In genomic region chr4:70442474-70442873, GRCh38 we compare ENCODE assay signal across 1 cellular context.
TF ChIP-seq lines count a peak whose summit lies in the region.

No MANE protein-coding gene starts in this region.

TF ChIP-seq in H1, 55 proteins besides CTCF, POLR2A, EP300 and RAD21:
- TF ChIP-seq EZH2 (IDR thresholded peaks at IDR 0.05; ENCODE audit: low read depth, low read length, severe bottlenecking) (no peak), KDM5A (IDR thresholded peaks at IDR 0.05; ENCODE audit: low read length) (no peak), BACH1 (IDR thresholded peaks at IDR 0.05; ENCODE audit: low read length) (no peak), TEAD4 (IDR thresholded peaks at IDR 0.05; ENCODE audit: low read depth, low read length) (no peak), SP4 (IDR thresholded peaks at IDR 0.05; ENCODE audit: low read length) (no peak), KDM1A (IDR thresholded peaks at IDR 0.05; ENCODE audit: borderline replicate concordance, low read length) (no peak), TBP (IDR thresholded peaks at IDR 0.05; ENCODE audit: low read depth, low read length) (no peak), FOSL1 (IDR thresholded peaks at IDR 0.05; ENCODE audit: insufficient read depth, low read depth, low read length) (no peak), CHD1 (IDR thresholded peaks at IDR 0.05; ENCODE audit: low read depth, low read length) (no peak), TAF7 (optimal IDR thresholded peaks at IDR 0.05; ENCODE audit: borderline replicate concordance, low read depth, low read length) (no peak), CTBP2 (IDR thresholded peaks at IDR 0.05; ENCODE audit: borderline replicate concordance, insufficient read depth, insufficient read length, low read length) (no peak), POU5F1 (IDR thresholded peaks at IDR 0.05; ENCODE audit: low read depth, low read length) (no peak), NRF1 (IDR thresholded peaks at IDR 0.05; ENCODE audit: low read depth, low read length) (no peak), ATF2 (IDR thresholded peaks at IDR 0.05; ENCODE audit: low read length) (no peak), CHD2 (IDR thresholded peaks at IDR 0.05; ENCODE audit: low read length) (no peak), NANOG (IDR thresholded peaks at IDR 0.05; ENCODE audit: insufficient read depth, low read depth, low read length, poor library complexity, severe bottlenecking) (no peak), TCF12 (IDR thresholded peaks at IDR 0.05; ENCODE audit: low read depth, low read length) (no peak)
- TF ChIP-seq, protein P1, sequence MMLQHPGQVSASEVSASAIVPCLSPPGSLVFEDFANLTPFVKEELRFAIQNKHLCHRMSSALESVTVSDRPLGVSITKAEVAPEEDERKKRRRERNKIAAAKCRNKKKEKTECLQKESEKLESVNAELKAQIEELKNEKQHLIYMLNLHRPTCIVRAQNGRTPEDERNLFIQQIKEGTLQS (IDR thresholded peaks at IDR 0.05; ENCODE audit: insufficient read depth, low read depth, low read length): no peak
- TF ChIP-seq, protein P2, sequence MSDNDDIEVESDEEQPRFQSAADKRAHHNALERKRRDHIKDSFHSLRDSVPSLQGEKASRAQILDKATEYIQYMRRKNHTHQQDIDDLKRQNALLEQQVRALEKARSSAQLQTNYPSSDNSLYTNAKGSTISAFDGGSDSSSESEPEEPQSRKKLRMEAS (IDR thresholded peaks at IDR 0.05): no peak
- TF ChIP-seq, protein P3, sequence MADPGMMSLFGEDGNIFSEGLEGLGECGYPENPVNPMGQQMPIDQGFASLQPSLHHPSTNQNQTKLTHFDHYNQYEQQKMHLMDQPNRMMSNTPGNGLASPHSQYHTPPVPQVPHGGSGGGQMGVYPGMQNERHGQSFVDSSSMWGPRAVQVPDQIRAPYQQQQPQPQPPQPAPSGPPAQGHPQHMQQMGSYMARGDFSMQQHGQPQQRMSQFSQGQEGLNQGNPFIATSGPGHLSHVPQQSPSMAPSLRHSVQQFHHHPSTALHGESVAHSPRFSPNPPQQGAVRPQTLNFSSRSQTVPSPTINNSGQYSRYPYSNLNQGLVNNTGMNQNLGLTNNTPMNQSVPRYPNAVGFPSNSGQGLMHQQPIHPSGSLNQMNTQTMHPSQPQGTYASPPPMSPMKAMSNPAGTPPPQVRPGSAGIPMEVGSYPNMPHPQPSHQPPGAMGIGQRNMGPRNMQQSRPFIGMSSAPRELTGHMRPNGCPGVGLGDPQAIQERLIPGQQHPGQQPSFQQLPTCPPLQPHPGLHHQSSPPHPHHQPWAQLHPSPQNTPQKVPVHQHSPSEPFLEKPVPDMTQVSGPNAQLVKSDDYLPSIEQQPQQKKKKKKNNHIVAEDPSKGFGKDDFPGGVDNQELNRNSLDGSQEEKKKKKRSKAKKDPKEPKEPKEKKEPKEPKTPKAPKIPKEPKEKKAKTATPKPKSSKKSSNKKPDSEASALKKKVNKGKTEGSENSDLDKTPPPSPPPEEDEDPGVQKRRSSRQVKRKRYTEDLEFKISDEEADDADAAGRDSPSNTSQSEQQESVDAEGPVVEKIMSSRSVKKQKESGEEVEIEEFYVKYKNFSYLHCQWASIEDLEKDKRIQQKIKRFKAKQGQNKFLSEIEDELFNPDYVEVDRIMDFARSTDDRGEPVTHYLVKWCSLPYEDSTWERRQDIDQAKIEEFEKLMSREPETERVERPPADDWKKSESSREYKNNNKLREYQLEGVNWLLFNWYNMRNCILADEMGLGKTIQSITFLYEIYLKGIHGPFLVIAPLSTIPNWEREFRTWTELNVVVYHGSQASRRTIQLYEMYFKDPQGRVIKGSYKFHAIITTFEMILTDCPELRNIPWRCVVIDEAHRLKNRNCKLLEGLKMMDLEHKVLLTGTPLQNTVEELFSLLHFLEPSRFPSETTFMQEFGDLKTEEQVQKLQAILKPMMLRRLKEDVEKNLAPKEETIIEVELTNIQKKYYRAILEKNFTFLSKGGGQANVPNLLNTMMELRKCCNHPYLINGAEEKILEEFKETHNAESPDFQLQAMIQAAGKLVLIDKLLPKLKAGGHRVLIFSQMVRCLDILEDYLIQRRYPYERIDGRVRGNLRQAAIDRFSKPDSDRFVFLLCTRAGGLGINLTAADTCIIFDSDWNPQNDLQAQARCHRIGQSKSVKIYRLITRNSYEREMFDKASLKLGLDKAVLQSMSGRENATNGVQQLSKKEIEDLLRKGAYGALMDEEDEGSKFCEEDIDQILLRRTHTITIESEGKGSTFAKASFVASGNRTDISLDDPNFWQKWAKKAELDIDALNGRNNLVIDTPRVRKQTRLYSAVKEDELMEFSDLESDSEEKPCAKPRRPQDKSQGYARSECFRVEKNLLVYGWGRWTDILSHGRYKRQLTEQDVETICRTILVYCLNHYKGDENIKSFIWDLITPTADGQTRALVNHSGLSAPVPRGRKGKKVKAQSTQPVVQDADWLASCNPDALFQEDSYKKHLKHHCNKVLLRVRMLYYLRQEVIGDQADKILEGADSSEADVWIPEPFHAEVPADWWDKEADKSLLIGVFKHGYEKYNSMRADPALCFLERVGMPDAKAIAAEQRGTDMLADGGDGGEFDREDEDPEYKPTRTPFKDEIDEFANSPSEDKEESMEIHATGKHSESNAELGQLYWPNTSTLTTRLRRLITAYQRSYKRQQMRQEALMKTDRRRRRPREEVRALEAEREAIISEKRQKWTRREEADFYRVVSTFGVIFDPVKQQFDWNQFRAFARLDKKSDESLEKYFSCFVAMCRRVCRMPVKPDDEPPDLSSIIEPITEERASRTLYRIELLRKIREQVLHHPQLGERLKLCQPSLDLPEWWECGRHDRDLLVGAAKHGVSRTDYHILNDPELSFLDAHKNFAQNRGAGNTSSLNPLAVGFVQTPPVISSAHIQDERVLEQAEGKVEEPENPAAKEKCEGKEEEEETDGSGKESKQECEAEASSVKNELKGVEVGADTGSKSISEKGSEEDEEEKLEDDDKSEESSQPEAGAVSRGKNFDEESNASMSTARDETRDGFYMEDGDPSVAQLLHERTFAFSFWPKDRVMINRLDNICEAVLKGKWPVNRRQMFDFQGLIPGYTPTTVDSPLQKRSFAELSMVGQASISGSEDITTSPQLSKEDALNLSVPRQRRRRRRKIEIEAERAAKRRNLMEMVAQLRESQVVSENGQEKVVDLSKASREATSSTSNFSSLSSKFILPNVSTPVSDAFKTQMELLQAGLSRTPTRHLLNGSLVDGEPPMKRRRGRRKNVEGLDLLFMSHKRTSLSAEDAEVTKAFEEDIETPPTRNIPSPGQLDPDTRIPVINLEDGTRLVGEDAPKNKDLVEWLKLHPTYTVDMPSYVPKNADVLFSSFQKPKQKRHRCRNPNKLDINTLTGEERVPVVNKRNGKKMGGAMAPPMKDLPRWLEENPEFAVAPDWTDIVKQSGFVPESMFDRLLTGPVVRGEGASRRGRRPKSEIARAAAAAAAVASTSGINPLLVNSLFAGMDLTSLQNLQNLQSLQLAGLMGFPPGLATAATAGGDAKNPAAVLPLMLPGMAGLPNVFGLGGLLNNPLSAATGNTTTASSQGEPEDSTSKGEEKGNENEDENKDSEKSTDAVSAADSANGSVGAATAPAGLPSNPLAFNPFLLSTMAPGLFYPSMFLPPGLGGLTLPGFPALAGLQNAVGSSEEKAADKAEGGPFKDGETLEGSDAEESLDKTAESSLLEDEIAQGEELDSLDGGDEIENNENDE (IDR thresholded peaks at IDR 0.05; ENCODE audit: insufficient replicate concordance, low read length): no peak
TF ChIP-seq in H1: peak in this region for 0.
